20 cellular contexts compared by ENCODE assay signal in genomic region chr2:142754182-142754581, GRCh38.
"Had no signal": no experiment of that assay in that cellular context is flagged by ENCODE, and none has a peak within 500 bp of the region (broad histone marks: within the 10 kb centered on the region; RNA-seq: fewer than 3 reads in every experiment).

No MANE protein-coding gene starts in this region.

- H3K9ac ChIP-seq: neural progenitor cell had no signal

- H3K36me3 ChIP-seq: adrenal gland, ascending aorta, colonic mucosa, neural progenitor cell, spleen had no signal

- H3K9me3 ChIP-seq: adrenal gland, ascending aorta, colonic mucosa, spleen had no signal

- H3K27me3 ChIP-seq: adrenal gland, ascending aorta, colonic mucosa, dorsolateral prefrontal cortex, foreskin keratinocyte, neural progenitor cell, spleen had no signal

- FAIRE-seq: kidney had no signal

- ATAC-seq: activated T-cell treated with anti-CD3 and anti-CD28 coated beads, Interleukin-2, amount 50 U/mL, for 4 hours; effector memory CD8-positive, alpha-beta T cell; foreskin keratinocyte; naive thymus-derived CD8-positive, alpha-beta T cell; stimulated activated naive CD8-positive, alpha-beta T cell treated with anti-CD3 and anti-CD28 coated beads, Interleukin-15, Interleukin-2, amounts not matched to agents 100 U/mL and 50 U/mL, for 24 hours; T-helper 17 cell had no signal

- H3K4me3 ChIP-seq: adrenal gland, ascending aorta, colonic mucosa, dorsolateral prefrontal cortex, neural progenitor cell, spleen had no signal

- DNase-seq: activated B cell treated with CpG ODN at 0.5 μM for 24 hours; activated CD4-positive, alpha-beta T cell treated with anti-CD3 and anti-CD28 coated beads for 4 hours; activated CD4-positive, alpha-beta T cell treated with anti-CD3 and anti-CD28 coated beads, Interleukin-2, amount 50 U/mL, for 48 hours; activated CD8-positive, alpha-beta memory T cell treated with anti-CD3 and anti-CD28 coated beads, Interleukin-2, amount 50 U/mL, for 48 hours; activated naive CD4-positive, alpha-beta T cell; activated T-cell treated with anti-CD3 and anti-CD28 coated beads, Interleukin-2, amount 50 U/mL, for 4 hours; adrenal gland; central memory CD4-positive, alpha-beta T cell; colonic mucosa; dorsolateral prefrontal cortex; effector memory CD8-positive, alpha-beta T cell; foreskin keratinocyte; kidney; naive thymus-derived CD8-positive, alpha-beta T cell; spleen; stimulated activated CD4-positive, alpha-beta T cell treated with anti-CD3 and anti-CD28 coated beads, Interleukin-4, amount 100 ng/mL, for 24 hours; stimulated activated naive CD8-positive, alpha-beta T cell treated with anti-CD3 and anti-CD28 coated beads, Interleukin-15, Interleukin-2, amounts not matched to agents 100 U/mL and 50 U/mL, for 24 hours; T-helper 17 cell had no signal

- H3K4me2 ChIP-seq: neural progenitor cell had no signal

- H2AFZ ChIP-seq: neural progenitor cell had no signal

- H3K4me1 ChIP-seq: adrenal gland, ascending aorta, colonic mucosa, neural progenitor cell, spleen had no signal

- H3K27ac ChIP-seq: adrenal gland, ascending aorta, colonic mucosa, foreskin keratinocyte, neural progenitor cell, spleen had no signal
